16 cellular contexts compared by ENCODE assay signal in the genomic region with DNA sequence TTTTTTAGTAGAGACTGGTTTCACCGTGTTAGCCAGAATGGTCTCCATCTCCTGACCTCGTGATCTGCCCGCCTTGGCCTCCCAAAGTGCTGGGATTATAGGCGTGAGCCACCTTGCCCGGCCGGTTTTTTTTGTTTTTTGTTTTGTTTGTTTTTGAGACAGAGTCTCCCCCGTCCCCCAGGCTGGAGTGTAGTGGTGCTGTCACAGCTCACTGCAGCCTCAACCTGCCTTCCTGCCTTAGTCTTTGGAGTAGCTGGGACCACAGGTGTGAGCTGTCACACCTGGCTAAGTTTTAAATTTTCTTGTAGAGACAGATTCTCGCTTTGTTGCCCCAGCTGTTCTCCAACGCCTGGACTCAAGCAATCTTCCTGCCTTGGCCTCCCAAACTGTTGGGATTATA. TPM values are rescaled to one million over a fixed set of nuclear protein-coding genes. Genes with fewer than 3 reads are reported as not detected.
A peak's percentile ranks its signal among the peaks of the same experiment; 100 is the strongest.
DNase-seq lines count a peak whose midpoint lies in the region; ATAC-seq and TF ChIP-seq lines count a peak whose summit lies in the region.
"Had no signal": no experiment of that assay in that cellular context is flagged by ENCODE, and none has a peak within 500 bp of the region (broad histone marks: within the 10 kb centered on the region; RNA-seq: fewer than 3 reads in every experiment).

No MANE protein-coding gene starts in this region.

- H3K9me3 Mint-ChIP-seq in CD4-positive, alpha-beta T cell: no peaks in the 10 kb centered on the region
- H3K9me3 Mint-ChIP-seq in activated T-helper 17 cell treated with anti-CD3 and anti-CD28 coated beads, Interleukin-2, amount 50 U/mL, for 72 hours: no peaks in the 10 kb centered on the region
- no peaks in the 10 kb centered on the region for H3K9me3 Mint-ChIP-seq in naive B cell

- peaks cover 57% of the 10 kb centered on the region for H3K36me3 Mint-ChIP-seq in CD4-positive, alpha-beta T cell (ENCODE audit: low read depth)
- peaks cover 50% of the 10 kb centered on the region for H3K36me3 Mint-ChIP-seq in activated T-helper 17 cell treated with anti-CD3 and anti-CD28 coated beads, Interleukin-2, amount 50 U/mL, for 72 hours (ENCODE audit: low read depth)
- H3K36me3 Mint-ChIP-seq in naive B cell: peaks cover 4 to 8% of the 10 kb centered on the region in 2 donors

- POLR2A ChIA-PET in CD4-positive, alpha-beta T cell (lab: Charles Lee): no interaction called here

- intact Hi-C loops in CD4-positive, alpha-beta T cell (cut with DNase I, micrococcal nuclease): no loop called here

- peaks cover 32% of the 10 kb centered on the region for H3K4me1 Mint-ChIP-seq in CD4-positive, alpha-beta T cell (ENCODE audit: low read depth)
- H3K4me1 Mint-ChIP-seq in activated T-helper 17 cell treated with anti-CD3 and anti-CD28 coated beads, Interleukin-2, amount 50 U/mL, for 72 hours: peaks cover 14% of the 10 kb centered on the region
- peaks cover 17 to 46% (median 38%) of the 10 kb centered on the region in 3 donors for H3K4me1 Mint-ChIP-seq in naive B cell

- H3K27ac Mint-ChIP-seq in CD4-positive, alpha-beta T cell: no peak overlapping the region
- no peak overlapping the region for H3K27ac Mint-ChIP-seq in activated T-helper 17 cell treated with anti-CD3 and anti-CD28 coated beads, Interleukin-2, amount 50 U/mL, for 72 hours
- H3K27ac Mint-ChIP-seq in naive B cell: no peak overlapping the region
- H3K27ac Mint-ChIP-seq: activated CD8-positive, alpha-beta T cell treated with anti-CD3 and anti-CD28 coated beads, Interleukin-2, amount 10 ng/mL, durations not matched to agents 7 days and 5 days; progenitor cell of endocrine pancreas had no signal

- H3K27me3 ChIP-seq in CD4-positive, alpha-beta T cell (ENCODE audit: control insufficient read depth, insufficient read depth, low read length): no peaks in the 10 kb centered on the region

- H3K27ac ChIP-seq in CD4-positive, alpha-beta T cell (ENCODE audit: low read depth, low read length): no peak overlapping the region

- H3K9me3 ChIP-seq in CD4-positive, alpha-beta T cell (ENCODE audit: control insufficient read depth, low read length): no peaks in the 10 kb centered on the region

- no peaks in the 10 kb centered on the region for H3K27me3 Mint-ChIP-seq in CD4-positive, alpha-beta T cell
- H3K27me3 Mint-ChIP-seq in activated T-helper 17 cell treated with anti-CD3 and anti-CD28 coated beads, Interleukin-2, amount 50 U/mL, for 72 hours: no peaks in the 10 kb centered on the region
- no peaks in the 10 kb centered on the region for H3K27me3 Mint-ChIP-seq in naive B cell
- H3K27me3 Mint-ChIP-seq: progenitor cell of endocrine pancreas had no signal

- peak overlapping the region; percentile 58 for H3K4me3 Mint-ChIP-seq in CD4-positive, alpha-beta T cell
- peak overlapping the region; percentile 25 for H3K4me3 Mint-ChIP-seq in activated T-helper 17 cell treated with anti-CD3 and anti-CD28 coated beads, Interleukin-2, amount 50 U/mL, for 72 hours
- H3K4me3 Mint-ChIP-seq in naive B cell: peak overlapping the region in 5 of 8 donors; percentile 23 to 75 (median 61)
- H3K4me3 Mint-ChIP-seq: activated CD8-positive, alpha-beta T cell treated with anti-CD3 and anti-CD28 coated beads, Interleukin-2, amount 10 ng/mL, durations not matched to agents 7 days and 5 days had no signal

- no peak for TF ChIP-seq CTCF in CD4-positive, alpha-beta T cell (IDR thresholded peaks at IDR 0.05)

- no peak for ATAC-seq in CD4-positive, alpha-beta T cell (ENCODE audit: poor library complexity)
- no peak for ATAC-seq in activated T-helper 17 cell treated with anti-CD3 and anti-CD28 coated beads, Interleukin-2, amount 50 U/mL, for 72 hours (replicated peaks)
- ATAC-seq in naive B cell (ENCODE audit: low read depth in 2 of 2): no peak
- ATAC-seq in HG02678 (IDR thresholded peaks at IDR 0.05; ENCODE audit: unreplicated experiment): no peak
- no peak for ATAC-seq in HG03460 (IDR thresholded peaks at IDR 0.05; ENCODE audit: unreplicated experiment)
- ATAC-seq: activated CD8-positive, alpha-beta T cell treated with anti-CD3 and anti-CD28 coated beads, Interleukin-2, amount 10 ng/mL, durations not matched to agents 7 days and 5 days had no signal

- DNase-seq in CD4-positive, alpha-beta T cell: no peak
- DNase-seq in ELF-1 (ENCODE audit: low read depth, low spot score) (peak; percentile 75), naive B cell (no peak), HUDEP-2 (lab: John Stamatoyannopoulos, UW; ENCODE audit: unreplicated experiment in 76 of 76) (no peak)
- DNase-seq: activated CD8-positive, alpha-beta T cell treated with anti-CD3 and anti-CD28 coated beads, Interleukin-2, amount 10 ng/mL, durations not matched to agents 7 days and 5 days; activated naive CD4-positive, alpha-beta T cell treated with Interleukin-2 at 50 U/mL for 16 hours; Kasumi-1; NCI-H226; stimulated activated CD4-positive, alpha-beta T cell treated with anti-CD3 and anti-CD28 coated beads, Interleukin-4, amount 100 ng/mL, for 4 hours; stimulated activated CD8-positive, alpha-beta memory T cell treated with anti-CD3 and anti-CD28 coated beads, Interleukin-4, amount 100 ng/mL, for 48 hours; substantia nigra had no signal

- CTCF ChIA-PET in CD4-positive, alpha-beta T cell (lab: Charles Lee): no interaction called here

RNA-seq across cellular contexts. Expression of gene PPIL2, which starts 3.2 kb away (rescaled TPM):
- 10 to 100 TPM; 43.8 to 46.2 TPM for total RNA-seq in CD4-positive, alpha-beta T cell
- total RNA-seq in activated T-helper 17 cell treated with anti-CD3 and anti-CD28 coated beads, Interleukin-2, amount 50 U/mL, for 72 hours: 10 to 100 TPM; 37.0 to 50.0 TPM
- polyA plus RNA-seq in naive B cell (ENCODE audit: low read depth in 6 of 6): 10 to 100 TPM; 19.7 to 35.4 (median 25.2) TPM

RNA-seq across cellular contexts. Expression of gene SDF2L1, which starts 26.9 kb away (rescaled TPM):
- 10 to 100 TPM; 20.0 to 21.2 TPM for total RNA-seq in CD4-positive, alpha-beta T cell
- 10 to 100 TPM; 15.3 to 48.5 TPM for total RNA-seq in activated T-helper 17 cell treated with anti-CD3 and anti-CD28 coated beads, Interleukin-2, amount 50 U/mL, for 72 hours
- 10 to 100 TPM; 36.9 to 69.4 (median 39.1) TPM for polyA plus RNA-seq in naive B cell (ENCODE audit: low read depth in 6 of 6)

RNA-seq across cellular contexts. Expression of gene CCDC116, which starts 36.5 kb away (rescaled TPM):
- total RNA-seq in CD4-positive, alpha-beta T cell: under 1 TPM; 0.14 to 0.20 TPM
- total RNA-seq in activated T-helper 17 cell treated with anti-CD3 and anti-CD28 coated beads, Interleukin-2, amount 50 U/mL, for 72 hours: under 1 TPM; 0.29 to 0.37 TPM
- polyA plus RNA-seq in naive B cell (ENCODE audit: low read depth in 6 of 6): not detected
- polyA plus RNA-seq: smooth muscle cell had no signal

RNA-seq across cellular contexts. Expression of gene YDJC, which starts 39.2 kb away (rescaled TPM):
- total RNA-seq in CD4-positive, alpha-beta T cell: 10 to 100 TPM; 23.9 to 25.2 TPM
- 10 to 100 TPM; 28.9 to 56.6 TPM for total RNA-seq in activated T-helper 17 cell treated with anti-CD3 and anti-CD28 coated beads, Interleukin-2, amount 50 U/mL, for 72 hours
- 10 to 100 TPM; 54.7 to 97.9 (median 65.1) TPM for polyA plus RNA-seq in naive B cell (ENCODE audit: low read depth in 6 of 6)
